Comparison of ENCODE assay signal across 22 cellular contexts in the genomic region with DNA sequence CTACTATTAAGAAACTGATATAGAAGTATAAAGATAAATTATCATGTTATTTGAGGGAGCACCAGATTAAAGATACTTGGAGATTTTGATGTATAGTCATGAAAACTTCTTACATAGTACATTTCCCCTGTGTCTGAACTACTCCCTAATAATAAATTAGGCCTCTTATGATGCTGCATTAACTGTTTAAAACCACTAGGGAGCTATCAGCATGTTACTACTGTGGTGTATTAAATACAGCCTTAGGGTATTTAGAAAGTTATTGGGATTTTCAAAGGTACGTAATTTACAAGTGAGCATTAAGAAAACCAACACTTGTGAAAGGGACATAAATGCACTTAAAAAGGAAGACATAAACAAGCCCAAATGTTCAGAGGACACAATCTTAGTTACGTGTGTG.
DNase-seq lines count a peak whose midpoint lies in the region; ATAC-seq and TF ChIP-seq lines count a peak whose summit lies in the region.
"Had no signal": no experiment of that assay in that cellular context is flagged by ENCODE, and none has a peak within 500 bp of the region (broad histone marks: within the 10 kb centered on the region; RNA-seq: fewer than 3 reads in every experiment).

No MANE protein-coding gene starts in this region.

- H3K9me3 ChIP-seq in spleen, result no peaks in the 10 kb centered on the region

- H3K27ac ChIP-seq in mesendoderm (ENCODE audit: low read depth, low read length) (no peak overlapping the region), spleen (no peak overlapping the region)

- peak; percentile 43 for ATAC-seq in WTC11
- ATAC-seq: Panc1 had no signal

- peaks cover 24% of the 10 kb centered on the region for H3K4me1 Mint-ChIP-seq in WTC11
- H3K4me1 Mint-ChIP-seq: CD8-positive, alpha-beta memory T cell had no signal

- H3K27me3 Mint-ChIP-seq in WTC11 (ENCODE audit: low read depth), result peaks cover 4% of the 10 kb centered on the region; the same call in 1 of the 2 replicates

- H3K9ac ChIP-seq in mesendoderm (ENCODE audit: low read length), result no peak overlapping the region

- no peak overlapping the region for H3K23ac ChIP-seq in mesendoderm (ENCODE audit: low read length)

- no peak overlapping the region for H2BK120ac ChIP-seq in mesendoderm (ENCODE audit: low read depth, low read length)

- WGBS in mesendoderm (ENCODE audit: extremely low coverage, insufficient coverage, low lambda C conversion rate), result no CpG with 5 or more reads among the region's 2 CpGs
- 85 to 96% (median 90%) methylated on average over 2 of the region's 2 CpGs for WGBS in spleen, 5 donors

- no peaks in the 10 kb centered on the region for H3K79me1 ChIP-seq in mesendoderm (ENCODE audit: low read length)

- POLR2A ChIA-PET in WTC11 (lab: Charles Lee), result no interaction called here

- H3K36me3 Mint-ChIP-seq in WTC11, result no peaks in the 10 kb centered on the region
- H3K36me3 Mint-ChIP-seq: CD8-positive, alpha-beta memory T cell had no signal

- no peak overlapping the region for H2BK5ac ChIP-seq in mesendoderm (ENCODE audit: low read length)

- no peak overlapping the region for H3K4ac ChIP-seq in mesendoderm (ENCODE audit: low read depth, low read length)

- H3K4me3 Mint-ChIP-seq in WTC11, result no peak overlapping the region
- H3K4me3 Mint-ChIP-seq: CD8-positive, alpha-beta memory T cell had no signal

- peak; percentile 37 for DNase-seq in NCI-H82 (lab: John Stamatoyannopoulos, UW)
- no peak for DNase-seq in NCI-H82 treated with DMSO at 0.1 percent for 48 hours (lab: John Stamatoyannopoulos, UW; ENCODE audit: unreplicated experiment)
- no peak for DNase-seq in WTC11 (ENCODE audit: low spot score)
- DNase-seq in mesendoderm, result peak; percentile 6
- no peak for DNase-seq in spleen
- no peak for DNase-seq in NCI-H1092 treated with DMSO at 0.1 percent for 48 hours (lab: John Stamatoyannopoulos, UW)
- DNase-seq in germinal center (ENCODE audit: low spot score), result no peak
- DNase-seq: 8988T; AML-193; C1 segment of cervical spinal cord; Calu3; CD8-positive, alpha-beta memory T cell; DMS53; GDM1; MM.1S; NCI-H1048; NCI-H1436 treated with DMSO at 0.1 percent for 48 hours; NCI-H2029; NCI-H446 treated with DMSO at 0.1 percent for 48 hours; NCI-H526 treated with DMSO at 0.1 percent for 48 hours; T-helper 1 cell had no signal

- H3K9me3 Mint-ChIP-seq in WTC11, result 0 out of 2 replicates have a peak, but pooled peaks cover 9% of the 10 kb centered on the region
- H3K9me3 Mint-ChIP-seq: CD8-positive, alpha-beta memory T cell had no signal

- no peak overlapping the region for H4K5ac ChIP-seq in mesendoderm (ENCODE audit: low read length)

- H3K4me3 ChIP-seq in mesendoderm (ENCODE audit: low read length) (no peak overlapping the region), spleen (no peak overlapping the region)

- no peaks in the 10 kb centered on the region for H3K27me3 ChIP-seq in mesendoderm (ENCODE audit: insufficient read depth, low read length, poor library complexity)
- H3K27me3 ChIP-seq in spleen (replicated peaks in 1 of 7), result no peaks in the 10 kb centered on the region

- no peak overlapping the region for H2AK5ac ChIP-seq in mesendoderm (ENCODE audit: low read length)

- peak overlapping the region; percentile 77; the same call in 1 of the 2 replicates for H3K27ac Mint-ChIP-seq in WTC11
- H3K27ac Mint-ChIP-seq: CD8-positive, alpha-beta memory T cell had no signal

- CTCF ChIA-PET in WTC11 (lab: Charles Lee), result no interaction called here

- no peaks in the 10 kb centered on the region for H3K4me1 ChIP-seq in mesendoderm (ENCODE audit: control insufficient read depth, low read depth, low read length)
- H3K4me1 ChIP-seq in spleen, result no peaks in the 10 kb centered on the region

- no peak overlapping the region for H4K8ac ChIP-seq in mesendoderm (ENCODE audit: low read depth, low read length)

- H3K79me2 ChIP-seq in mesendoderm (ENCODE audit: control insufficient read depth, insufficient read depth, low read length), result no peaks in the 10 kb centered on the region

- TF ChIP-seq CTCF in WTC11 (IDR thresholded peaks at IDR 0.05) (no peak), spleen (IDR thresholded peaks at IDR 0.05 in 8 of 11, conservative IDR thresholded peaks at IDR 0.05 in 3 of 11) (no peak)

- intact Hi-C loops in spleen (cut with DNase I; ENCODE audit: low total_unique reads), result no loop called here

- no peak overlapping the region for H3K18ac ChIP-seq in mesendoderm (ENCODE audit: low read length)

- no peak for TF ChIP-seq POLR2A in spleen (IDR thresholded peaks at IDR 0.05)

- no peak overlapping the region for H3K4me2 ChIP-seq in mesendoderm (ENCODE audit: low read length)

- no peak overlapping the region for H3K56ac ChIP-seq in mesendoderm (ENCODE audit: low read length)

- H2BK15ac ChIP-seq in mesendoderm (replicated peaks; ENCODE audit: low read depth), result no peak overlapping the region

- H3K36me3 ChIP-seq in mesendoderm (ENCODE audit: control insufficient read depth, insufficient read depth, low read length), result no peaks in the 10 kb centered on the region
- no peaks in the 10 kb centered on the region for H3K36me3 ChIP-seq in spleen

TF ChIP-seq in WTC11, 78 proteins besides CTCF, POLR2A, EP300 and RAD21 (continues in another document):
- no peak for TF ChIP-seq GRHL2 (CRISPR knock-in tag; IDR thresholded peaks at IDR 0.05; ENCODE audit: insufficient replicate concordance, severe bottlenecking)
- TF ChIP-seq, protein P1, sequence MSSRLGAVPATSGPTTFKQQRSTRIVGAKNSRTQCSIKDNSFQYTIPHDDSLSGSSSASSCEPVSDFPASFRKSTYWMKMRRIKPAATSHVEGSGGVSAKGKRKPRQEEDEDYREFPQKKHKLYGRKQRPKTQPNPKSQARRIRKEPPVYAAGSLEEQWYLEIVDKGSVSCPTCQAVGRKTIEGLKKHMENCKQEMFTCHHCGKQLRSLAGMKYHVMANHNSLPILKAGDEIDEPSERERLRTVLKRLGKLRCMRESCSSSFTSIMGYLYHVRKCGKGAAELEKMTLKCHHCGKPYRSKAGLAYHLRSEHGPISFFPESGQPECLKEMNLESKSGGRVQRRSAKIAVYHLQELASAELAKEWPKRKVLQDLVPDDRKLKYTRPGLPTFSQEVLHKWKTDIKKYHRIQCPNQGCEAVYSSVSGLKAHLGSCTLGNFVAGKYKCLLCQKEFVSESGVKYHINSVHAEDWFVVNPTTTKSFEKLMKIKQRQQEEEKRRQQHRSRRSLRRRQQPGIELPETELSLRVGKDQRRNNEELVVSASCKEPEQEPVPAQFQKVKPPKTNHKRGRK (CRISPR knock-in tag; IDR thresholded peaks at IDR 0.05; ENCODE audit: borderline replicate concordance), result no peak
- TF ChIP-seq ZNF423 (CRISPR knock-in tag; IDR thresholded peaks at IDR 0.05), result no peak
- TF ChIP-seq SOX15 (CRISPR knock-in tag; IDR thresholded peaks at IDR 0.05), result no peak
- TF ChIP-seq SP1 (CRISPR knock-in tag; conservative IDR thresholded peaks at IDR 0.05), result no peak
- TF ChIP-seq NFATC4 (CRISPR knock-in tag; IDR thresholded peaks at IDR 0.05), result no peak
- TF ChIP-seq ZNF317 (CRISPR knock-in tag; IDR thresholded peaks at IDR 0.05; ENCODE audit: borderline replicate concordance, low read depth), result no peak
- TF ChIP-seq RORB (CRISPR knock-in tag; IDR thresholded peaks at IDR 0.05), result no peak
- TF ChIP-seq, protein P2, sequence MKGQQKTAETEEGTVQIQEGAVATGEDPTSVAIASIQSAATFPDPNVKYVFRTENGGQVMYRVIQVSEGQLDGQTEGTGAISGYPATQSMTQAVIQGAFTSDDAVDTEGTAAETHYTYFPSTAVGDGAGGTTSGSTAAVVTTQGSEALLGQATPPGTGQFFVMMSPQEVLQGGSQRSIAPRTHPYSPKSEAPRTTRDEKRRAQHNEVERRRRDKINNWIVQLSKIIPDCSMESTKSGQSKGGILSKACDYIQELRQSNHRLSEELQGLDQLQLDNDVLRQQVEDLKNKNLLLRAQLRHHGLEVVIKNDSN (CRISPR knock-in tag; IDR thresholded peaks at IDR 0.05), result no peak
- no peak for TF ChIP-seq HMGA2 (CRISPR knock-in tag; IDR thresholded peaks at IDR 0.05)
- no peak for TF ChIP-seq NR2C2 (CRISPR knock-in tag; IDR thresholded peaks at IDR 0.05)
- TF ChIP-seq, protein P3, sequence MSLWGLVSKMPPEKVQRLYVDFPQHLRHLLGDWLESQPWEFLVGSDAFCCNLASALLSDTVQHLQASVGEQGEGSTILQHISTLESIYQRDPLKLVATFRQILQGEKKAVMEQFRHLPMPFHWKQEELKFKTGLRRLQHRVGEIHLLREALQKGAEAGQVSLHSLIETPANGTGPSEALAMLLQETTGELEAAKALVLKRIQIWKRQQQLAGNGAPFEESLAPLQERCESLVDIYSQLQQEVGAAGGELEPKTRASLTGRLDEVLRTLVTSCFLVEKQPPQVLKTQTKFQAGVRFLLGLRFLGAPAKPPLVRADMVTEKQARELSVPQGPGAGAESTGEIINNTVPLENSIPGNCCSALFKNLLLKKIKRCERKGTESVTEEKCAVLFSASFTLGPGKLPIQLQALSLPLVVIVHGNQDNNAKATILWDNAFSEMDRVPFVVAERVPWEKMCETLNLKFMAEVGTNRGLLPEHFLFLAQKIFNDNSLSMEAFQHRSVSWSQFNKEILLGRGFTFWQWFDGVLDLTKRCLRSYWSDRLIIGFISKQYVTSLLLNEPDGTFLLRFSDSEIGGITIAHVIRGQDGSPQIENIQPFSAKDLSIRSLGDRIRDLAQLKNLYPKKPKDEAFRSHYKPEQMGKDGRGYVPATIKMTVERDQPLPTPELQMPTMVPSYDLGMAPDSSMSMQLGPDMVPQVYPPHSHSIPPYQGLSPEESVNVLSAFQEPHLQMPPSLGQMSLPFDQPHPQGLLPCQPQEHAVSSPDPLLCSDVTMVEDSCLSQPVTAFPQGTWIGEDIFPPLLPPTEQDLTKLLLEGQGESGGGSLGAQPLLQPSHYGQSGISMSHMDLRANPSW (CRISPR knock-in tag; conservative IDR thresholded peaks at IDR 0.05; ENCODE audit: low read depth), result no peak
- TF ChIP-seq TEAD4 (CRISPR knock-in tag; IDR thresholded peaks at IDR 0.05), result no peak
- TF ChIP-seq GTF2I (CRISPR knock-in tag; conservative IDR thresholded peaks at IDR 0.05), result no peak
- no peak for TF ChIP-seq NFYB (CRISPR knock-in tag; conservative IDR thresholded peaks at IDR 0.05; ENCODE audit: low read depth)

Comparison
In these comparisons a context has a peak if more than half of its experiments do, and no peak if none do; other contexts are left out.
1. DNase-seq: peak in NCI-H82 (single experiment) and mesendoderm (single experiment); none in NCI-H82 treated with DMSO at 0.1 percent for 48 hours (single experiment), WTC11 (single experiment), spleen (single experiment), NCI-H1092 treated with DMSO at 0.1 percent for 48 hours (single experiment) and germinal center (single experiment).